Comparison of ENCODE assay signal across 21 cellular contexts in the genomic region with DNA sequence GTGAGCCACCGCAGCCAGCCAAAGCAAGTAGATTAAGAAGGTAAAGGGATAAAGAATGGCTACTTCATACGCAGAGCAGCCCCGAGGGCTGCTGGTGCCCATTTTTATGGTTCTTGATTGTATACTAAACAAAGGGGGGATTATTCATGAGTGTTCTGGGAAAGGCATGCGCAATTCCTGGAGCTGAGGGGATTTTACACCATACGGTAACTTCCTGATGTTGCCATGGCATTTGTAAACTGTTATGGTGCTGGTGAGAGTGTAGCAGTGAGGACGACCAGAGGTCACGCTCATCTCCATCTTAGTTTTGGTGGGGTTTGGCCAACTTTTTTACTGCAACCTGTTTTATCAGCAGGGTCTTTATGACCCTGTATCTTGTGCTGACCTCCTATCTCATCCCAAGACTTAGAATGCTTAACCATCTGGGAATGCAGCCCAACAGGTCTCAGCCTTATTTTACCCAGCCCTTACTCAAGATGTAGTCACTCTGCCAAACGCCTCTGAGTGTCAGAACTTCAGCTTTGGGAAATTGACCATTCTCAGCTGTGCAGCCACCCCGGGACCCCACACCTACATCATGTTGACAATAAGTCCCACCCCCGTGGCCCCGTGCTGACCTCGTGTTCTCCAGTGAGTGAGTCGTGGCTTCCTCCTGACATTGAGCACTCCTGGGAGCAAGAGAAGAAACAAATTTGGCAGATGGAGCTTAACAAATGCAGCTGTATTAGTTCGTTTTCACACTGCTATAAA.
A peak's percentile ranks its signal among the peaks of the same experiment; 100 is the strongest.
DNase-seq lines count a peak whose midpoint lies in the region; ATAC-seq and TF ChIP-seq lines count a peak whose summit lies in the region.
"Had no signal": no experiment of that assay in that cellular context is flagged by ENCODE, and none has a peak within 500 bp of the region (broad histone marks: within the 10 kb centered on the region; RNA-seq: fewer than 3 reads in every experiment).

No MANE protein-coding gene starts in this region.

- H3K27ac ChIP-seq in left ventricle myocardium inferior (replicated peaks) (no peak overlapping the region), tibial nerve (no peak overlapping the region), dorsolateral prefrontal cortex (no peak overlapping the region)
- H3K27ac ChIP-seq: brain microvascular endothelial cell, tibial artery had no signal

- H3K27me3 ChIP-seq in left ventricle myocardium inferior (ENCODE audit: low read depth) = no peaks in the 10 kb centered on the region
- no peaks in the 10 kb centered on the region for H3K27me3 ChIP-seq in tibial nerve
- H3K27me3 ChIP-seq in dorsolateral prefrontal cortex = peaks cover 0 to 2% (median 0%) of the 10 kb centered on the region in 45 donors
- H3K27me3 ChIP-seq: brain microvascular endothelial cell had no signal

- H3K36me3 Mint-ChIP-seq in MCF 10A (ENCODE audit: insufficient read depth, unreplicated experiment) = no peaks in the 10 kb centered on the region
- H3K36me3 Mint-ChIP-seq: activated naive CD4-positive, alpha-beta T cell treated with anti-CD3 and anti-CD28 coated beads, Interleukin-2, amount 50 U/mL, for 24 hours; CD4-positive, CD25-positive, alpha-beta regulatory T cell had no signal

- H3K27ac Mint-ChIP-seq in MCF 10A (ENCODE audit: low read depth, unreplicated experiment) = no peak overlapping the region
- H3K27ac Mint-ChIP-seq: activated naive CD4-positive, alpha-beta T cell treated with anti-CD3 and anti-CD28 coated beads, Interleukin-2, amount 50 U/mL, for 24 hours; T-helper 2 cell treated with Interferon-gamma antibody and Interleukin-4, amounts not matched to agents 5 μg/mL and 100 μg/mL, for 36 hours had no signal

- no peaks in the 10 kb centered on the region for H3K9me3 Mint-ChIP-seq in MCF 10A (ENCODE audit: unreplicated experiment)
- H3K9me3 Mint-ChIP-seq: activated naive CD4-positive, alpha-beta T cell treated with anti-CD3 and anti-CD28 coated beads, Interleukin-2, amount 50 U/mL, for 24 hours had no signal

- H3K27me3 Mint-ChIP-seq in MCF 10A (ENCODE audit: insufficient read depth, unreplicated experiment) = no peaks in the 10 kb centered on the region
- H3K27me3 Mint-ChIP-seq: activated naive CD4-positive, alpha-beta T cell treated with anti-CD3 and anti-CD28 coated beads, Interleukin-2, amount 50 U/mL, for 24 hours had no signal

- DNase-seq in Right ventricle myocardium inferior (ENCODE audit: missing footprints) (peak; percentile 64), left ventricle myocardium inferior (no peak), MCF 10A (ENCODE audit: unreplicated experiment) (peak; percentile 4), iris pigment epithelial cell (ENCODE audit: low read depth) (peak; percentile 44), tibial nerve (ENCODE audit: low spot score in 2 of 2) (no peak), C1 segment of cervical spinal cord (lab: John Stamatoyannopoulos, UW) (no peak), dorsolateral prefrontal cortex (no peak)
- DNase-seq: brain microvascular endothelial cell; CD4-positive, CD25-positive, alpha-beta regulatory T cell; DMS79 treated with DMSO at 0.1 percent for 48 hours; KG1; NCI-H345; NK-92 treated with Interleukin-12 subunit alpha and Interleukin-12 subunit beta, amount 100 ng/mL, for 24 hours; SHP77; stimulated activated CD4-positive, alpha-beta T cell treated with anti-CD3 and anti-CD28 coated beads, Interleukin-4, amount 100 ng/mL, for 4 hours; tibial artery had no signal

- peak; percentile 33 for ATAC-seq in Right ventricle myocardium inferior
- ATAC-seq in GM18520 (IDR thresholded peaks at IDR 0.05; ENCODE audit: unreplicated experiment) = no peak
- ATAC-seq: left colon had no signal

- CTCF ChIA-PET in MCF 10A (lab: Yijun Ruan, JAX) = interaction anchor here (0.6 to 1.1 kb wide), 2 partner anchors 12 to 710 kb away, joined by 3 read pairs; no protein-coding TSS in a partner anchor

- no peaks in the 10 kb centered on the region for H3K4me1 Mint-ChIP-seq in MCF 10A (ENCODE audit: insufficient read depth, unreplicated experiment)

- H3K4me3 Mint-ChIP-seq in MCF 10A (ENCODE audit: unreplicated experiment) = no peak overlapping the region
- H3K4me3 Mint-ChIP-seq: activated naive CD4-positive, alpha-beta T cell treated with anti-CD3 and anti-CD28 coated beads, Interleukin-2, amount 50 U/mL, for 24 hours; CD4-positive, CD25-positive, alpha-beta regulatory T cell; T-helper 2 cell treated with Interferon-gamma antibody and Interleukin-4, amounts not matched to agents 5 μg/mL and 100 μg/mL, for 36 hours had no signal

- POLR2A ChIA-PET in MCF 10A (lab: Yijun Ruan, JAX) = interaction anchor here (0.5 kb wide), 1 partner anchor 276 kb away, joined by 3 read pairs; no protein-coding TSS in a partner anchor

- peaks cover 22% of the 10 kb centered on the region for H3K4me1 ChIP-seq in left ventricle myocardium inferior
- peaks cover 0 to 4% (median 0%) of the 10 kb centered on the region in 4 donors for H3K4me1 ChIP-seq in tibial nerve
- H3K4me1 ChIP-seq: tibial artery had no signal

- no peak for TF ChIP-seq EP300 in tibial nerve (IDR thresholded peaks at IDR 0.05)

- H3K36me3 ChIP-seq in left ventricle myocardium inferior = no peaks in the 10 kb centered on the region
- peaks cover 0 to under 1% (median 0%) of the 10 kb centered on the region in 3 donors for H3K36me3 ChIP-seq in tibial nerve
- H3K36me3 ChIP-seq: brain microvascular endothelial cell, tibial artery had no signal

- TF ChIP-seq CTCF in left ventricle myocardium inferior (IDR thresholded peaks at IDR 0.05; ENCODE audit: borderline replicate concordance) (no peak), MCF 10A (IDR thresholded peaks at IDR 0.05; ENCODE audit: unreplicated experiment) (no peak), tibial nerve (IDR thresholded peaks at IDR 0.05) (no peak), dorsolateral prefrontal cortex (IDR thresholded peaks at IDR 0.05 in 54 of 56, conservative IDR thresholded peaks at IDR 0.05 in 2 of 56; ENCODE audit: low read depth in 1 of 56, partially characterized antibody in 56 of 56) (no peak)

- no TSS peak for BruUV-seq in MCF 10A (replicated peaks; lab: Mats Ljungman, UMichigan)

- 53 to 73% methylated on average over 14 of the region's 14 CpGs for WGBS in tibial nerve, 2 donors

- H3K4me3 ChIP-seq in left ventricle myocardium inferior = no peak overlapping the region
- no peak overlapping the region for H3K4me3 ChIP-seq in tibial nerve
- H3K4me3 ChIP-seq in dorsolateral prefrontal cortex = no peak overlapping the region
- H3K4me3 ChIP-seq: skin epidermis, tibial artery had no signal

- no peaks in the 10 kb centered on the region for H3K9me3 ChIP-seq in left ventricle myocardium inferior (replicated peaks)
- H3K9me3 ChIP-seq in tibial nerve = no peaks in the 10 kb centered on the region
- H3K9me3 ChIP-seq: tibial artery had no signal

- intact Hi-C loops in Right ventricle myocardium inferior (cut with DNase I) (loop anchor here (5.0 kb wide), 1 partner anchor 50 kb away; no protein-coding TSS in a partner anchor), left ventricle myocardium inferior (cut with micrococcal nuclease) (no loop called here), MCF 10A (cut with micrococcal nuclease) (no loop called here), dorsolateral prefrontal cortex (cut with DNase I) (no loop called here)

- no peak for TF ChIP-seq POLR2A in tibial nerve (IDR thresholded peaks at IDR 0.05)

Comparison
In these comparisons a context has a peak if more than half of its experiments do, and no peak if none do; other contexts are left out.
1. DNase-seq: peak in Right ventricle myocardium inferior (single experiment), MCF 10A (single experiment) and iris pigment epithelial cell (single experiment); none in left ventricle myocardium inferior (single experiment), tibial nerve (0 of 2), C1 segment of cervical spinal cord (0 of 14) and dorsolateral prefrontal cortex (0 of 10).